ENCODE assay signal across 24 cellular contexts in the genomic region with DNA sequence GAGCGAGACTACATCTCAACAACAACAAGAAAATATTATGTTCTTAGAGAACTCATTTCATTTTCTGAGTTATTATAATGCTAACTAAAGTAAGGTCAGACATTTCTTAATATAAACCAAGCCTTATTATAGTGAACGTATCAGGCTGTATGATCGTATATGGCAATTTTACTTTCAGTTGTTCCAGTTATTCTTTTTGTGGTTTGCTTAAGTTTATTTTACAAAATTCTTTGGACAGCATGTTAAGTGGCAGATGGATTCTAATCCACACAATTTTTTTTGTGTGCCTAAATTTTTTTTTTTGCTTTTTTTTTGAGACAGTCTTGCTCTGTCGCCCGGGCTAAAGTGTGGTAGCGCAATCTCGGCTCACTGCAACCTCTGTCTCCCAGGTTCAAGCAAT. TPM values are rescaled to one million over a fixed set of nuclear protein-coding genes. Genes with fewer than 3 reads are reported as not detected.
A peak's percentile ranks its signal among the peaks of the same experiment; 100 is the strongest.
DNase-seq lines count a peak whose midpoint lies in the region; ATAC-seq and TF ChIP-seq lines count a peak whose summit lies in the region.
"Had no signal": no experiment of that assay in that cellular context is flagged by ENCODE, and none has a peak within 500 bp of the region (broad histone marks: within the 10 kb centered on the region; RNA-seq: fewer than 3 reads in every experiment).

No MANE protein-coding gene starts in this region.

- no peak overlapping the region for H2AFZ ChIP-seq in Karpas-422 (ENCODE audit: low read length)
- H2AFZ ChIP-seq: parathyroid adenoma had no signal

- H3K27me3 ChIP-seq in brain microvascular endothelial cell (replicated peaks) (no peaks in the 10 kb centered on the region), left lung (no peaks in the 10 kb centered on the region), Karpas-422 (ENCODE audit: low read length) (no peaks in the 10 kb centered on the region)
- H3K27me3 ChIP-seq: right lobe of liver had no signal

- no peaks in the 10 kb centered on the region for H3K9me2 ChIP-seq in Karpas-422 (replicated peaks; ENCODE audit: insufficient read depth, low read length)

- H3K27ac Mint-ChIP-seq in stimulated activated naive CD8-positive, alpha-beta T cell treated with anti-CD3 and anti-CD28 coated beads, Interleukin-15, Interleukin-2, amounts not matched to agents 100 ng/mL and 50 ng/mL, for 24 hours = peak overlapping the region; percentile 76
- H3K27ac Mint-ChIP-seq: brain; CD4-positive, CD25-positive, alpha-beta regulatory T cell; endodermal cell; nephron; WTC11 had no signal

- intact Hi-C loops in left lung (cut with DNase I) = no loop called here

- H3K27me3 Mint-ChIP-seq in stimulated activated naive CD8-positive, alpha-beta T cell treated with anti-CD3 and anti-CD28 coated beads, Interleukin-15, Interleukin-2, amounts not matched to agents 100 ng/mL and 50 ng/mL, for 24 hours = no peaks in the 10 kb centered on the region
- H3K27me3 Mint-ChIP-seq: brain; CD4-positive, CD25-positive, alpha-beta regulatory T cell had no signal

- peaks cover 44% of the 10 kb centered on the region for H3K36me3 Mint-ChIP-seq in stimulated activated naive CD8-positive, alpha-beta T cell treated with anti-CD3 and anti-CD28 coated beads, Interleukin-15, Interleukin-2, amounts not matched to agents 100 ng/mL and 50 ng/mL, for 24 hours (ENCODE audit: low read depth)

- H3K4me1 ChIP-seq in left lung (peaks cover 31 to 76% of the 10 kb centered on the region in 2 donors), Karpas-422 (ENCODE audit: low read length) (peaks cover 22% of the 10 kb centered on the region)
- H3K4me1 ChIP-seq: right lobe of liver had no signal

- no peaks in the 10 kb centered on the region for H3K9me3 Mint-ChIP-seq in stimulated activated naive CD8-positive, alpha-beta T cell treated with anti-CD3 and anti-CD28 coated beads, Interleukin-15, Interleukin-2, amounts not matched to agents 100 ng/mL and 50 ng/mL, for 24 hours
- H3K9me3 Mint-ChIP-seq: CD4-positive, CD25-positive, alpha-beta regulatory T cell; endodermal cell; nephron; WTC11 had no signal

- H3K9me3 ChIP-seq in left lung = no peaks in the 10 kb centered on the region
- no peaks in the 10 kb centered on the region for H3K9me3 ChIP-seq in Karpas-422 (ENCODE audit: low read length)
- H3K9me3 ChIP-seq: HAP-1, right lobe of liver had no signal

- peak overlapping the region; percentile 49 for H3K4me3 Mint-ChIP-seq in stimulated activated naive CD8-positive, alpha-beta T cell treated with anti-CD3 and anti-CD28 coated beads, Interleukin-15, Interleukin-2, amounts not matched to agents 100 ng/mL and 50 ng/mL, for 24 hours
- H3K4me3 Mint-ChIP-seq: brain; CD4-positive, CD25-positive, alpha-beta regulatory T cell; endodermal cell; nephron; WTC11 had no signal

- in situ Hi-C loops in brain microvascular endothelial cell (cut with HindIII; ENCODE audit: low pct_ligation_motif_present, low sequenced_read_pairs) = no loop called here

- no peak overlapping the region for H3K4me2 ChIP-seq in Karpas-422 (ENCODE audit: low read depth, low read length, poor library complexity, severe bottlenecking)

- TF ChIP-seq CTCF in brain microvascular endothelial cell (IDR thresholded peaks at IDR 0.05; ENCODE audit: low read depth, low read length, missing control alignments) (no peak), left lung (IDR thresholded peaks at IDR 0.05) (no peak)

- no peak for DNase-seq in stimulated activated naive CD8-positive, alpha-beta T cell treated with anti-CD3 and anti-CD28 coated beads, Interleukin-15, Interleukin-2, amounts not matched to agents 100 U/mL and 50 U/mL, for 24 hours
- DNase-seq in brain microvascular endothelial cell (no peak), left lung (no peak), foreskin melanocyte (no peak), Karpas-422 (no peak)
- DNase-seq: activated CD8-positive, alpha-beta memory T cell treated with anti-CD3 and anti-CD28 coated beads for 24 hours; CD4-positive, CD25-positive, alpha-beta regulatory T cell; DMS 273 treated with DMSO at 0.1 percent for 48 hours; left ventricle myocardium superior; MM.1S; NCI-H1436 treated with DMSO at 0.1 percent for 48 hours; NCI-H2171; NCI-H526 treated with DMSO at 0.1 percent for 48 hours; right lobe of liver; T1000 had no signal

- no peak for ATAC-seq in stimulated activated naive CD8-positive, alpha-beta T cell treated with anti-CD3 and anti-CD28 coated beads, Interleukin-15, Interleukin-2, amounts not matched to agents 100 U/mL and 50 U/mL, for 24 hours
- ATAC-seq in left lung = no peak
- no peak for ATAC-seq in GM21576 (IDR thresholded peaks at IDR 0.05; ENCODE audit: unreplicated experiment)
- ATAC-seq: left ventricle myocardium superior, WTC11 had no signal

- no peak overlapping the region for H3K4me3 ChIP-seq in brain microvascular endothelial cell (ENCODE audit: low read depth, low read length)
- no peak overlapping the region for H3K4me3 ChIP-seq in left lung
- H3K4me3 ChIP-seq in Karpas-422 (ENCODE audit: low read length) = no peak overlapping the region
- H3K4me3 ChIP-seq: coronary artery, HAP-1, right lobe of liver had no signal

- H3K27ac ChIP-seq in brain microvascular endothelial cell = peak overlapping the region; percentile 46
- H3K27ac ChIP-seq in left lung = peak overlapping the region; percentile 51 to 59
- no peak overlapping the region for H3K27ac ChIP-seq in Karpas-422 (ENCODE audit: low read length)
- H3K27ac ChIP-seq: coronary artery, parathyroid adenoma had no signal

- H3K36me3 ChIP-seq in brain microvascular endothelial cell (replicated peaks) = no peaks in the 10 kb centered on the region
- peaks cover 0 to 25% of the 10 kb centered on the region in 2 donors for H3K36me3 ChIP-seq in left lung
- H3K36me3 ChIP-seq in Karpas-422 (ENCODE audit: insufficient read depth, low read length) = peaks cover 10% of the 10 kb centered on the region
- H3K36me3 ChIP-seq: right lobe of liver had no signal

- H4K20me1 ChIP-seq in Karpas-422 (ENCODE audit: insufficient read depth, low read depth, low read length) = no peaks in the 10 kb centered on the region

- peaks cover 67% of the 10 kb centered on the region for H3K4me1 Mint-ChIP-seq in stimulated activated naive CD8-positive, alpha-beta T cell treated with anti-CD3 and anti-CD28 coated beads, Interleukin-15, Interleukin-2, amounts not matched to agents 100 ng/mL and 50 ng/mL, for 24 hours (ENCODE audit: low read depth)

- peaks cover 27% of the 10 kb centered on the region for H3K79me2 ChIP-seq in Karpas-422 (ENCODE audit: low read length)
- H3K79me2 ChIP-seq: parathyroid adenoma had no signal

- no peak overlapping the region for H3K9ac ChIP-seq in Karpas-422 (ENCODE audit: low read length)
- H3K9ac ChIP-seq: parathyroid adenoma had no signal

RNA-seq across cellular contexts. Expression of a gene that starts 59.0 kb away (rescaled TPM):
- total RNA-seq in left lung = 100 to 1,000 TPM; 306 to 343 TPM
- 34.3 and 69.4 TPM in 2 replicates for total RNA-seq in Karpas-422 (2014; rRNA removed; shearing (Covaris generic); ENCODE audit: low replicate concordance)

RNA-seq across cellular contexts. Expression of a gene that starts 59.3 kb away (rescaled TPM):
- 10 to 100 TPM; 15.4 to 23.9 TPM for total RNA-seq in left lung
- 48.0 and 51.6 TPM in 2 replicates for total RNA-seq in Karpas-422 (2014; rRNA removed; shearing (Covaris generic); ENCODE audit: low replicate concordance)
